Comparison of ENCODE assay signal across 12 cellular contexts in genomic region chrX:38871129-38872029, GRCh38.
DNase-seq lines count a peak whose midpoint lies in the region; ATAC-seq and TF ChIP-seq lines count a peak whose summit lies in the region.
"Had no signal": no experiment of that assay in that cellular context is flagged by ENCODE, and none has a peak within 500 bp of the region (broad histone marks: within the 10 kb centered on the region; RNA-seq: fewer than 3 reads in every experiment).

No MANE protein-coding gene starts in this region.

- TF ChIP-seq CTCF in MM.1S (IDR thresholded peaks at IDR 0.05; ENCODE audit: low read length) (no peak), mucosa of descending colon (IDR thresholded peaks at IDR 0.05) (no peak)

- no peaks in the 10 kb centered on the region for H3K79me2 ChIP-seq in MM.1S (ENCODE audit: low read length)
- H3K79me2 ChIP-seq: parathyroid adenoma had no signal

- H3K4me1 ChIP-seq in iPS-15b (ENCODE audit: control insufficient read depth, insufficient read depth, low read length) (peaks cover 13% of the 10 kb centered on the region), skeletal muscle tissue (ENCODE audit: control insufficient read depth in 3 of 3, insufficient read depth in 3 of 3, low read length in 3 of 3) (peaks cover 3 to 17% (median 9%) of the 10 kb centered on the region in 3 donors), MM.1S (ENCODE audit: low read length) (no peaks in the 10 kb centered on the region), mucosa of descending colon (ENCODE audit: low read depth) (no peaks in the 10 kb centered on the region)
- H3K4me1 ChIP-seq: parathyroid adenoma, Peyer's patch had no signal

- no peaks in the 10 kb centered on the region for H3K36me3 ChIP-seq in iPS-15b (ENCODE audit: control insufficient read depth, insufficient read depth, low read length)
- no peaks in the 10 kb centered on the region for H3K36me3 ChIP-seq in skeletal muscle tissue (ENCODE audit: control insufficient read depth in 3 of 3, insufficient read depth in 3 of 3, low read length in 3 of 3)
- H3K36me3 ChIP-seq in MM.1S (replicated peaks; ENCODE audit: insufficient read depth, low read length): no peaks in the 10 kb centered on the region
- H3K36me3 ChIP-seq in mucosa of descending colon (ENCODE audit: low read depth): no peaks in the 10 kb centered on the region
- H3K36me3 ChIP-seq: Peyer's patch had no signal

- DNase-seq in NCI-H2081 (lab: John Stamatoyannopoulos, UW) (peak; percentile 5 to 47), NCI-H2081 treated with DMSO at 0.1 percent for 48 hours (lab: John Stamatoyannopoulos, UW) (no peak), NCI-H748 treated with DMSO at 0.1 percent for 48 hours (lab: John Stamatoyannopoulos, UW) (peak; percentile 55), MM.1S (no peak), mucosa of descending colon (no peak)
- DNase-seq: Peyer's patch; stimulated activated CD4-positive, alpha-beta T cell treated with anti-CD3 and anti-CD28 coated beads, Interleukin-15, amount 100 ng/mL, for 24 hours had no signal

- H3K27me3 ChIP-seq in iPS-15b (ENCODE audit: control insufficient read depth, insufficient read depth, low read length) (no peaks in the 10 kb centered on the region), skeletal muscle tissue (ENCODE audit: control insufficient read depth in 3 of 3, insufficient read depth in 3 of 3, low read length in 3 of 3) (no peaks in the 10 kb centered on the region), MM.1S (replicated peaks; ENCODE audit: insufficient read depth, low read length) (no peaks in the 10 kb centered on the region)
- H3K27me3 ChIP-seq: Peyer's patch had no signal

- H3K9ac ChIP-seq in iPS-15b (ENCODE audit: low read depth, low read length): peak overlapping the region; percentile 12
- peak overlapping the region in 2 of 3 donors; percentile 61 to 79 for H3K9ac ChIP-seq in skeletal muscle tissue (ENCODE audit: low read depth in 1 of 3, low read length in 3 of 3)
- no peak overlapping the region for H3K9ac ChIP-seq in MM.1S (ENCODE audit: low read length)
- H3K9ac ChIP-seq: parathyroid adenoma had no signal

- H3K4me3 ChIP-seq in iPS-15b (ENCODE audit: low read depth, low read length) (peak overlapping the region; percentile 38), skeletal muscle tissue (ENCODE audit: low read length in 3 of 3) (peak overlapping the region in 2 of 3 donors; percentile 53 to 66), MM.1S (ENCODE audit: low read length) (no peak overlapping the region), mucosa of descending colon (no peak overlapping the region)
- H3K4me3 ChIP-seq: Peyer's patch had no signal

- H3K9me3 ChIP-seq in iPS-15b (ENCODE audit: control insufficient read depth, insufficient read depth, low read length) (no peaks in the 10 kb centered on the region), skeletal muscle tissue (ENCODE audit: control insufficient read depth in 3 of 3, low read length in 3 of 3) (no peaks in the 10 kb centered on the region), MM.1S (replicated peaks; ENCODE audit: insufficient read depth, low read length) (no peaks in the 10 kb centered on the region), mucosa of descending colon (no peaks in the 10 kb centered on the region)
- H3K9me3 ChIP-seq: Peyer's patch had no signal

- H3K4me2 ChIP-seq in MM.1S (ENCODE audit: low read depth, low read length): no peak overlapping the region

- peak overlapping the region; percentile 80 for H3K27ac ChIP-seq in skeletal muscle tissue (ENCODE audit: low read depth, low read length)
- no peak overlapping the region for H3K27ac ChIP-seq in MM.1S (ENCODE audit: low read length)
- H3K27ac ChIP-seq: parathyroid adenoma, Peyer's patch had no signal

- no peaks in the 10 kb centered on the region for H3K9me2 ChIP-seq in MM.1S (replicated peaks; ENCODE audit: insufficient read depth, low read length)

- H2AFZ ChIP-seq in MM.1S (ENCODE audit: low read length): no peak overlapping the region
- H2AFZ ChIP-seq: parathyroid adenoma had no signal

- intact Hi-C loops in mucosa of descending colon (cut with DNase I, micrococcal nuclease): no loop called here

- ATAC-seq in mucosa of descending colon: no peak
- ATAC-seq in HG03108 (IDR thresholded peaks at IDR 0.05; ENCODE audit: unreplicated experiment): no peak
- ATAC-seq: activated T-helper 17 cell treated with anti-CD3 and anti-CD28 coated beads, Interleukin-2, amount 50 U/mL, for 72 hours had no signal

- no peaks in the 10 kb centered on the region for H3F3A ChIP-seq in MM.1S (ENCODE audit: insufficient read depth, low read length)

- no peaks in the 10 kb centered on the region for H4K20me1 ChIP-seq in MM.1S (ENCODE audit: insufficient read depth, low read length)

Comparison
In these comparisons a context has a peak if more than half of its experiments do, and no peak if none do; other contexts are left out.
1. DNase-seq: peak in NCI-H2081 (2 of 2) and NCI-H748 treated with DMSO at 0.1 percent for 48 hours (single experiment); none in NCI-H2081 treated with DMSO at 0.1 percent for 48 hours (single experiment), MM.1S (single experiment) and mucosa of descending colon (0 of 3).
2. H3K4me3 ChIP-seq: peak in iPS-15b (single experiment) and skeletal muscle tissue (2 of 3); none in MM.1S (single experiment) and mucosa of descending colon (single experiment).